ENCODE assay signal across 8 cellular contexts in genomic region chr3:41961061-41961749, GRCh38. TPM values are rescaled to one million over a fixed set of nuclear protein-coding genes. Genes with fewer than 3 reads are reported as not detected.
DNase-seq lines count a peak whose midpoint lies in the region; ATAC-seq and TF ChIP-seq lines count a peak whose summit lies in the region.

No MANE protein-coding gene starts in this region.

- no peaks in the 10 kb centered on the region for H3K9me3 ChIP-seq in OCI-LY7 (ENCODE audit: low read length)

- POLR2A ChIA-PET in OCI-LY7 (lab: Charles Lee) = interaction anchor here (0.6 to 0.8 kb wide), 3 partner anchors 26 to 1439 kb away, joined by 3 read pairs; no protein-coding TSS in a partner anchor

- no peaks in the 10 kb centered on the region for H3K9me2 ChIP-seq in OCI-LY7 (ENCODE audit: insufficient read depth, low read length)

- peak overlapping the region; percentile 90 for H3K27ac Mint-ChIP-seq in activated T-helper 2 cell treated with anti-CD3 and anti-CD28 coated beads, Interferon-gamma antibody, Interleukin-2, Interleukin-4, amounts not matched to agents 10 μg/mL and 5 μg/mL and 100 μg/mL, durations not matched to agents 14 hours and 24 hours and 36 hours
- peak overlapping the region; percentile 99 for H3K27ac Mint-ChIP-seq in neural crest cell (ENCODE audit: unreplicated experiment)

- H3K27me3 Mint-ChIP-seq in activated T-helper 2 cell treated with anti-CD3 and anti-CD28 coated beads, Interferon-gamma antibody, Interleukin-2, Interleukin-4, amounts not matched to agents 10 μg/mL and 5 μg/mL and 100 μg/mL, durations not matched to agents 14 hours and 24 hours and 36 hours (ENCODE audit: low read depth) = no peaks in the 10 kb centered on the region
- H3K27me3 Mint-ChIP-seq in neural crest cell (ENCODE audit: low read depth) = peaks cover 3% of the 10 kb centered on the region

- TF ChIP-seq POLR2A in GM19193 (IDR thresholded peaks at IDR 0.05; ENCODE audit: extremely low read depth, insufficient read depth, insufficient read length) = peak; percentile 1

- H3K79me2 ChIP-seq in OCI-LY7 (ENCODE audit: insufficient read depth, low read depth, low read length) = peaks cover 16% of the 10 kb centered on the region; the same call in 1 of the 2 replicates

- intact Hi-C loops in OCI-LY7 (cut with micrococcal nuclease; ENCODE audit: unreplicated experiment) = loop anchor here (5.0 to 10.0 kb wide), 2 partner anchors 136 to 1506 kb away; partner anchors contain the start of gene RPL14
- intact Hi-C loops in activated T-helper 2 cell treated with anti-CD3 and anti-CD28 coated beads, Interferon-gamma antibody, Interleukin-2, Interleukin-4, amounts not matched to agents 10 μg/mL and 5 μg/mL and 100 μg/mL, durations not matched to agents 14 hours and 24 hours and 36 hours (cut with micrococcal nuclease) = loop anchor here (2.0 to 10.0 kb wide), 4 partner anchors 132 to 1654 kb away; partner anchors contain the start of gene EIF1B

- peak; percentile 27 for ATAC-seq in HG03439 (IDR thresholded peaks at IDR 0.05; ENCODE audit: unreplicated experiment)
- ATAC-seq in stimulated activated naive CD8-positive, alpha-beta T cell treated with anti-CD3 and anti-CD28 coated beads, Interleukin-15, Interleukin-2, amounts not matched to agents 100 U/mL and 50 U/mL, for 24 hours = peak; percentile 20

- DNase-seq in AG10803 (ENCODE audit: low read depth) = peak; percentile 66
- DNase-seq in OCI-LY7 (ENCODE audit: low spot score) = peak; percentile 77
- DNase-seq in activated T-helper 2 cell treated with anti-CD3 and anti-CD28 coated beads, Interferon-gamma antibody, Interleukin-2, Interleukin-4, amounts not matched to agents 10 μg/mL and 5 μg/mL and 100 μg/mL, durations not matched to agents 14 hours and 24 hours and 36 hours (ENCODE audit: low spot score) = peak; percentile 46
- DNase-seq in fibroblast of the conjunctiva (ENCODE audit: low read depth) = peak; percentile 27
- DNase-seq in neural crest cell (ENCODE audit: low read depth, low spot score) = peak; percentile 40
- DNase-seq in stimulated activated naive CD8-positive, alpha-beta T cell treated with anti-CD3 and anti-CD28 coated beads, Interleukin-15, Interleukin-2, amounts not matched to agents 100 U/mL and 50 U/mL, for 24 hours = peak; percentile 58

- peak overlapping the region; percentile 96 for H3K4me3 Mint-ChIP-seq in activated T-helper 2 cell treated with anti-CD3 and anti-CD28 coated beads, Interferon-gamma antibody, Interleukin-2, Interleukin-4, amounts not matched to agents 10 μg/mL and 5 μg/mL and 100 μg/mL, durations not matched to agents 14 hours and 24 hours and 36 hours (ENCODE audit: low read depth)
- H3K4me3 Mint-ChIP-seq in neural crest cell = peak overlapping the region; percentile 99

- H2AFZ ChIP-seq in OCI-LY7 (ENCODE audit: low read length) = peak overlapping the region; percentile 96

- peak overlapping the region; percentile 83 for H3K4me2 ChIP-seq in OCI-LY7 (ENCODE audit: low read length)

- TF ChIP-seq CTCF in AG10803 (conservative IDR thresholded peaks at IDR 0.05; ENCODE audit: low read length) = no peak
- TF ChIP-seq CTCF in OCI-LY7 (conservative IDR thresholded peaks at IDR 0.05; ENCODE audit: low read length) = no peak
- no peak for TF ChIP-seq CTCF in neural crest cell (conservative IDR thresholded peaks at IDR 0.05)

- BruUV-seq in OCI-LY7 (replicated peaks; lab: Mats Ljungman, UMichigan) = TSS peak; percentile 61

- peak overlapping the region; percentile 68 for H3K27ac ChIP-seq in OCI-LY7 (ENCODE audit: low read depth, low read length, poor library complexity, severe bottlenecking)

- H3K4me1 ChIP-seq in OCI-LY7 (ENCODE audit: insufficient read depth, low read length, poor library complexity, severe bottlenecking) = peaks cover 12% of the 10 kb centered on the region

- H3K4me3 ChIP-seq in AG10803 (ENCODE audit: low read length) (peak overlapping the region; percentile 90), OCI-LY7 (ENCODE audit: low read depth, low read length, poor library complexity, severe bottlenecking) (peak overlapping the region; percentile 93)

- H3K36me3 ChIP-seq in OCI-LY7 (ENCODE audit: insufficient read depth, low read length) = no peaks in the 10 kb centered on the region

- H3K9me3 Mint-ChIP-seq in activated T-helper 2 cell treated with anti-CD3 and anti-CD28 coated beads, Interferon-gamma antibody, Interleukin-2, Interleukin-4, amounts not matched to agents 10 μg/mL and 5 μg/mL and 100 μg/mL, durations not matched to agents 14 hours and 24 hours and 36 hours = no peaks in the 10 kb centered on the region
- H3K9me3 Mint-ChIP-seq in neural crest cell = no peaks in the 10 kb centered on the region

- no peaks in the 10 kb centered on the region for H4K20me1 ChIP-seq in OCI-LY7 (ENCODE audit: insufficient read depth, low read length)

- CTCF ChIA-PET in OCI-LY7 (lab: Charles Lee; ENCODE audit: unreplicated experiment) = no interaction called here

- peaks cover 21% of the 10 kb centered on the region for H3K4me1 Mint-ChIP-seq in activated T-helper 2 cell treated with anti-CD3 and anti-CD28 coated beads, Interferon-gamma antibody, Interleukin-2, Interleukin-4, amounts not matched to agents 10 μg/mL and 5 μg/mL and 100 μg/mL, durations not matched to agents 14 hours and 24 hours and 36 hours (ENCODE audit: low read depth)
- H3K4me1 Mint-ChIP-seq in neural crest cell = peaks cover 16% of the 10 kb centered on the region

- H3K36me3 Mint-ChIP-seq in activated T-helper 2 cell treated with anti-CD3 and anti-CD28 coated beads, Interferon-gamma antibody, Interleukin-2, Interleukin-4, amounts not matched to agents 10 μg/mL and 5 μg/mL and 100 μg/mL, durations not matched to agents 14 hours and 24 hours and 36 hours (ENCODE audit: low read depth) = no peaks in the 10 kb centered on the region
- H3K36me3 Mint-ChIP-seq in neural crest cell (ENCODE audit: low read depth) = no peaks in the 10 kb centered on the region

RNA-seq across cellular contexts. Expression of gene ULK4, which starts 0.7 kb away (rescaled TPM):
- total RNA-seq in OCI-LY7 (2014; rRNA removed; shearing (Covaris generic)) = 21.0 and 39.3 TPM in 2 replicates
- total RNA-seq in OCI-LY7 (2022) = 17.6 and 18.9 TPM in 2 replicates
- 7.5 and 8.1 TPM in 2 replicates for total RNA-seq in activated T-helper 2 cell treated with anti-CD3 and anti-CD28 coated beads, Interferon-gamma antibody, Interleukin-2, Interleukin-4, amounts not matched to agents 10 μg/mL and 5 μg/mL and 100 μg/mL, durations not matched to agents 14 hours and 24 hours and 36 hours
- 10.2 and 10.4 TPM in 2 replicates for total RNA-seq in neural crest cell

Comparison
In these comparisons a context has a peak if more than half of its experiments do, and no peak if none do; other contexts are left out.
1. Peak in every context shown above with its lines: DNase-seq, ATAC-seq, H3K4me3 ChIP-seq and H3K27ac ChIP-seq.
2. DNase-seq: peak in every context shown above with its lines; median percentile 77 in OCI-LY7; 66 in AG10803; 58 in stimulated activated naive CD8-positive, alpha-beta T cell treated with anti-CD3 and anti-CD28 coated beads, Interleukin-15, Interleukin-2, amounts not matched to agents 100 U/mL and 50 U/mL, for 24 hours; 46 in activated T-helper 2 cell treated with anti-CD3 and anti-CD28 coated beads, Interferon-gamma antibody, Interleukin-2, Interleukin-4, amounts not matched to agents 10 μg/mL and 5 μg/mL and 100 μg/mL, durations not matched to agents 14 hours and 24 hours and 36 hours; 40 in neural crest cell; 27 in fibroblast of the conjunctiva.